Comparison of ENCODE assay signal across 24 cellular contexts in genomic region chr11:79382301-79382700, GRCh38.
"Had no signal": no experiment of that assay in that cellular context is flagged by ENCODE, and none has a peak within 500 bp of the region (broad histone marks: within the 10 kb centered on the region; RNA-seq: fewer than 3 reads in every experiment).

No MANE protein-coding gene starts in this region.

- H3K4me1 ChIP-seq: colonic mucosa, esophagus muscularis mucosa, foreskin keratinocyte, gastroesophageal sphincter, heart left ventricle, heart right ventricle had no signal

- H3K9me3 Mint-ChIP-seq: dendritic cell treated with granulocyte-macrophage colony-stimulating factor and Interleukin-4, amounts not matched to agents 40 ng/mL and 50 ng/mL, for 4 days had no signal

- H3K4me3 Mint-ChIP-seq: dendritic cell treated with granulocyte-macrophage colony-stimulating factor and Interleukin-4, amounts not matched to agents 40 ng/mL and 50 ng/mL, for 4 days; effector memory CD8-positive, alpha-beta T cell; endodermal cell had no signal

- H3K27ac Mint-ChIP-seq: dendritic cell treated with granulocyte-macrophage colony-stimulating factor and Interleukin-4, amounts not matched to agents 40 ng/mL and 50 ng/mL, for 4 days; effector memory CD8-positive, alpha-beta T cell had no signal

- H3K9me3 ChIP-seq: colonic mucosa, esophagus squamous epithelium, gastrocnemius medialis, gastroesophageal sphincter had no signal

- H3K27ac ChIP-seq: colonic mucosa, coronary artery, dorsolateral prefrontal cortex, epithelial cell of prostate, esophagus muscularis mucosa, esophagus squamous epithelium, foreskin keratinocyte, gastrocnemius medialis, gastroesophageal sphincter, heart left ventricle, heart right ventricle had no signal

- H3K27me3 Mint-ChIP-seq: effector memory CD8-positive, alpha-beta T cell had no signal

- H3K4me3 ChIP-seq: colonic mucosa, coronary artery, dorsolateral prefrontal cortex, esophagus muscularis mucosa, esophagus squamous epithelium, gastrocnemius medialis, gastroesophageal sphincter, heart left ventricle, heart right ventricle had no signal

- H3K27me3 ChIP-seq: colonic mucosa, esophagus muscularis mucosa, esophagus squamous epithelium, foreskin keratinocyte, gastrocnemius medialis, gastroesophageal sphincter had no signal

- DNase-seq: colonic mucosa; cortex of kidney; dermis blood vessel endothelial cell; dorsolateral prefrontal cortex; effector CD4-positive, alpha-beta T cell; effector CD8-positive, alpha-beta T cell; effector memory CD4-positive, alpha-beta T cell; effector memory CD8-positive, alpha-beta T cell; endodermal cell; erythroblast; esophagus squamous epithelium; foreskin fibroblast; foreskin keratinocyte; foreskin melanocyte; gastrocnemius medialis; glutamatergic neuron; head of caudate nucleus; heart left ventricle; heart right ventricle had no signal

- H3K36me3 ChIP-seq: colonic mucosa, esophagus muscularis mucosa, esophagus squamous epithelium, gastrocnemius medialis, gastroesophageal sphincter, heart left ventricle, heart right ventricle had no signal
